Comparison of ENCODE assay signal across 33 cellular contexts in the genomic region with DNA sequence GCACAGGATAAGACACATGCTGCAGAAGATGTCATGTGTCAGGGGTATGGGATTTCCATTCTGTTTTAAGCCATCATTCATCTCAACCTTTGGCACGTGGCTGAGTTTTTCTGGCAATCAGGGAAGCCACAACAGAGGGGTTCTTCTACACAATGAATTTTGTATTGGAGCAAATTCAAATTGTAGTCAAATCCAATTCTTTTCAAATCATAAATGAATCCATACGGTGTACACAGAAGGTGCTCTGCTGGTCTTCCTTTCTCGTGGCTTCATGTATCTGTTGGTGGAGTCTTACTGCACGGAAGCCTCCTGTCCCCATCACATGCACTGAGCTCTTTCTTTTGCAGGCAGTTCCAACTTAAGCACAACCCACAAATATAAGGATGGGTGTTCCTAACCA.
"Had no signal": no experiment of that assay in that cellular context is flagged by ENCODE, and none has a peak within 500 bp of the region (broad histone marks: within the 10 kb centered on the region; RNA-seq: fewer than 3 reads in every experiment).

No MANE protein-coding gene starts in this region.

- DNase-seq: Karpas-422, Kasumi-1, MG63, MM.1S, MV-4-11, NCI-H1048, NCI-H1092, NCI-H1092 treated with DMSO at 0.1 percent for 48 hours, NCI-H1105, NCI-H1105 treated with DMSO at 0.1 percent for 48 hours, NCI-H1417, NCI-H1417 treated with DMSO at 0.1 percent for 48 hours, NCI-H1436, NCI-H1436 treated with DMSO at 0.1 percent for 48 hours, NCI-H146, NCI-H1694, NCI-H1694 treated with DMSO at 0.1 percent for 48 hours, NCI-H187, NCI-H187 treated with DMSO at 0.1 percent for 48 hours, NCI-H1930, NCI-H2029, NCI-H2029 treated with DMSO at 0.1 percent for 48 hours, NCI-H2081, NCI-H2081 treated with DMSO at 0.1 percent for 48 hours, NCI-H2107, NCI-H2171, NCI-H2171 treated with DMSO at 0.1 percent for 48 hours, NCI-H2227 treated with DMSO at 0.1 percent for 48 hours, NCI-H226, NCI-H345, NCI-H446 treated with DMSO at 0.1 percent for 48 hours, NCI-H510A had no signal

- H3K27ac ChIP-seq: KMS-11 had no signal

- H3K4me3 ChIP-seq: MG63 had no signal

- H3K36me3 ChIP-seq: MG63 had no signal

- H3K9me3 ChIP-seq: MG63 had no signal
